In genomic region chr1:17309701-17310640, GRCh38 we compare ENCODE assay signal across 31 cellular contexts. TPM values are rescaled to one million over a fixed set of nuclear protein-coding genes. Genes with fewer than 3 reads are reported as not detected.
DNase-seq lines count a peak whose midpoint lies in the region; FAIRE-seq and TF ChIP-seq lines count a peak whose summit lies in the region.
"Had no signal": no experiment of that assay in that cellular context is flagged by ENCODE, and none has a peak within 500 bp of the region (broad histone marks: within the 10 kb centered on the region; RNA-seq: fewer than 3 reads in every experiment).

No MANE protein-coding gene starts in this region.

- H2BK5ac ChIP-seq in mesendoderm (ENCODE audit: low read length) = no peak overlapping the region

- POLR2A ChIA-PET in activated CD4-positive, alpha-beta T cell treated with anti-CD3 and anti-CD28 coated beads, Interleukin-2, amount 10 ng/mL, durations not matched to agents 7 days and 5 days (lab: Charles Lee) = no interaction called here
- POLR2A ChIA-PET in Caco-2 (lab: Charles Lee) = no interaction called here

- H4K20me1 ChIP-seq in astrocyte (ENCODE audit: insufficient read depth, low read length) = no peaks in the 10 kb centered on the region

- no peak overlapping the region for H4K5ac ChIP-seq in mesendoderm (ENCODE audit: low read length)

- in situ Hi-C loops in transverse colon (cut with MboI; ENCODE audit: low pct_ligation_motif_present in 1 of 4, low pct_unique_long_range_greater_than_20kb in 1 of 4, low sequenced_read_pairs in 3 of 4) = no loop called here

- no peak for TF ChIP-seq CTCF in astrocyte (IDR thresholded peaks at IDR 0.05; ENCODE audit: insufficient read depth, low read depth, low read length)
- no peak for TF ChIP-seq CTCF in spleen (IDR thresholded peaks at IDR 0.05 in 8 of 11, conservative IDR thresholded peaks at IDR 0.05 in 3 of 11)
- TF ChIP-seq CTCF in transverse colon (IDR thresholded peaks at IDR 0.05) = no peak
- TF ChIP-seq CTCF in Caco-2 (IDR thresholded peaks at IDR 0.05; ENCODE audit: insufficient read depth in 1 of 2, low read depth in 1 of 2, low read length in 1 of 2, severe bottlenecking in 1 of 2, unreplicated experiment in 1 of 2) = no peak

- CTCF ChIA-PET in activated CD4-positive, alpha-beta T cell treated with anti-CD3 and anti-CD28 coated beads, Interleukin-2, amount 10 ng/mL, durations not matched to agents 7 days and 5 days (lab: Charles Lee) = interaction anchor here (0.6 kb wide), 1 partner anchor 190 kb away, joined by 3 read pairs; no protein-coding TSS in a partner anchor
- CTCF ChIA-PET in Caco-2 (lab: Charles Lee) = no interaction called here

- no peak overlapping the region for H2BK120ac ChIP-seq in mesendoderm (ENCODE audit: low read depth, low read length)

- H3K4me2 ChIP-seq in astrocyte (ENCODE audit: low read length) (no peak overlapping the region), mesendoderm (ENCODE audit: low read length) (no peak overlapping the region)

- no peak overlapping the region for H4K8ac ChIP-seq in mesendoderm (ENCODE audit: low read depth, low read length)

- no TSS peak for BruUV-seq in Caco-2 (replicated peaks; lab: Mats Ljungman, UMichigan)

- no peak for FAIRE-seq in astrocyte (lab: Jason Lieb, UNC)
- FAIRE-seq: GM19239, islet of Langerhans, RCC 7860, urothelium cell line had no signal

- H3K27ac ChIP-seq in astrocyte (ENCODE audit: low read depth, low read length) (no peak overlapping the region), mesendoderm (ENCODE audit: low read depth, low read length) (no peak overlapping the region), spleen (peak overlapping the region in 6 of 8 donors; percentile 44 to 91 (median 79)), transverse colon (no peak overlapping the region)
- H3K27ac ChIP-seq: 22Rv1, body of pancreas, dorsolateral prefrontal cortex, SJSA1, suprapubic skin had no signal

- H3K36me3 ChIP-seq in astrocyte (ENCODE audit: insufficient read depth, low read length) (no peaks in the 10 kb centered on the region), mesendoderm (ENCODE audit: control insufficient read depth, insufficient read depth, low read length) (no peaks in the 10 kb centered on the region), spleen (no peaks in the 10 kb centered on the region), transverse colon (no peaks in the 10 kb centered on the region), Caco-2 (ENCODE audit: control insufficient read depth, insufficient read depth, low read length) (no peaks in the 10 kb centered on the region)
- H3K36me3 ChIP-seq: HAP-1, SJSA1, suprapubic skin had no signal

- peak overlapping the region; percentile 34 for H3K27ac Mint-ChIP-seq in activated CD4-positive, alpha-beta T cell treated with anti-CD3 and anti-CD28 coated beads, Interleukin-2, amount 10 ng/mL, durations not matched to agents 7 days and 5 days
- H3K27ac Mint-ChIP-seq in astrocyte (ENCODE audit: unreplicated experiment) = peak overlapping the region; percentile 58
- H3K27ac Mint-ChIP-seq in Caco-2 (ENCODE audit: unreplicated experiment) = no peak overlapping the region
- H3K27ac Mint-ChIP-seq: CD4-positive, alpha-beta memory T cell; stimulated activated memory B cell treated with anti-CD40 and anti-IgM and Interleukin-4, amounts not matched to agents 10 μg/mL and 1 μg/mL and 100 μg/mL, for 72 hours had no signal

- peaks cover 8% of the 10 kb centered on the region for H3K4me1 Mint-ChIP-seq in activated CD4-positive, alpha-beta T cell treated with anti-CD3 and anti-CD28 coated beads, Interleukin-2, amount 10 ng/mL, durations not matched to agents 7 days and 5 days
- H3K4me1 Mint-ChIP-seq in astrocyte (ENCODE audit: low read depth, unreplicated experiment) (no peaks in the 10 kb centered on the region), Caco-2 (ENCODE audit: low read depth, unreplicated experiment) (peaks cover 5% of the 10 kb centered on the region)
- H3K4me1 Mint-ChIP-seq: stimulated activated memory B cell treated with anti-CD40 and anti-IgM and Interleukin-4, amounts not matched to agents 10 μg/mL and 1 μg/mL and 100 μg/mL, for 72 hours had no signal

- no peak overlapping the region for H3K18ac ChIP-seq in mesendoderm (ENCODE audit: low read length)

- H3K79me2 ChIP-seq in astrocyte (ENCODE audit: insufficient read depth, low read length) = no peaks in the 10 kb centered on the region
- no peaks in the 10 kb centered on the region for H3K79me2 ChIP-seq in mesendoderm (ENCODE audit: control insufficient read depth, insufficient read depth, low read length)

- no peaks in the 10 kb centered on the region for H3K36me3 Mint-ChIP-seq in activated CD4-positive, alpha-beta T cell treated with anti-CD3 and anti-CD28 coated beads, Interleukin-2, amount 10 ng/mL, durations not matched to agents 7 days and 5 days (ENCODE audit: low read depth)
- no peaks in the 10 kb centered on the region for H3K36me3 Mint-ChIP-seq in astrocyte (ENCODE audit: low read depth, unreplicated experiment)
- no peaks in the 10 kb centered on the region for H3K36me3 Mint-ChIP-seq in Caco-2 (ENCODE audit: insufficient read depth, unreplicated experiment)
- H3K36me3 Mint-ChIP-seq: CD4-positive, alpha-beta memory T cell; IgD-negative memory B cell; stimulated activated memory B cell treated with anti-CD40 and anti-IgM and Interleukin-4, amounts not matched to agents 10 μg/mL and 1 μg/mL and 100 μg/mL, for 72 hours had no signal

- H3K9me3 ChIP-seq in astrocyte (ENCODE audit: insufficient read depth, low read depth, low read length) (no peaks in the 10 kb centered on the region), spleen (no peaks in the 10 kb centered on the region), transverse colon (no peaks in the 10 kb centered on the region), Caco-2 (no peaks in the 10 kb centered on the region)
- H3K9me3 ChIP-seq: body of pancreas, HAP-1, SJSA1, suprapubic skin had no signal

- H3K23ac ChIP-seq in mesendoderm (ENCODE audit: low read length) = no peak overlapping the region

- no peak overlapping the region for H2AK5ac ChIP-seq in mesendoderm (ENCODE audit: low read length)

- TF ChIP-seq POLR2A in spleen (IDR thresholded peaks at IDR 0.05) (no peak), transverse colon (IDR thresholded peaks at IDR 0.05) (no peak)

- H3K4me1 ChIP-seq in astrocyte (ENCODE audit: insufficient read depth, low read length) (no peaks in the 10 kb centered on the region), mesendoderm (ENCODE audit: control insufficient read depth, low read depth, low read length) (peaks cover 4% of the 10 kb centered on the region), spleen (peaks cover 0 to 49% (median 0%) of the 10 kb centered on the region in 6 donors), transverse colon (no peaks in the 10 kb centered on the region), Caco-2 (no peaks in the 10 kb centered on the region)
- H3K4me1 ChIP-seq: SJSA1 had no signal

- H3K27me3 ChIP-seq in astrocyte (ENCODE audit: insufficient read depth, low read length) (peaks cover 3% of the 10 kb centered on the region), mesendoderm (ENCODE audit: insufficient read depth, low read length, poor library complexity) (no peaks in the 10 kb centered on the region), spleen (replicated peaks in 1 of 7) (peaks cover 0 to 85% (median 10%) of the 10 kb centered on the region in 7 donors), transverse colon (peaks cover 49% of the 10 kb centered on the region), Caco-2 (replicated peaks; ENCODE audit: control insufficient read depth, insufficient read depth, low read length) (no peaks in the 10 kb centered on the region)
- H3K27me3 ChIP-seq: body of pancreas had no signal

- H3K9ac ChIP-seq in astrocyte (ENCODE audit: low read length) = no peak overlapping the region
- no peak overlapping the region for H3K9ac ChIP-seq in mesendoderm (ENCODE audit: low read length)

- WGBS in mesendoderm (ENCODE audit: extremely low coverage, insufficient coverage, low lambda C conversion rate) = no CpG with 5 or more reads among the region's 11 CpGs
- 49 to 67% (median 55%) methylated on average over 11 of the region's 11 CpGs for WGBS in spleen, 5 donors
- WGBS in transverse colon (ENCODE audit: low coverage in 1 of 2), 2 donors = 35 to 54% methylated on average over 4 to 11 of the region's 11 CpGs

- no peak overlapping the region for H2BK15ac ChIP-seq in mesendoderm (replicated peaks; ENCODE audit: low read depth)

- TF ChIP-seq EP300 in transverse colon (IDR thresholded peaks at IDR 0.05; ENCODE audit: low read depth) = no peak

- intact Hi-C loops in spleen (cut with DNase I; ENCODE audit: low total_unique reads) = no loop called here
- intact Hi-C loops in transverse colon (cut with DNase I; ENCODE audit: low total_unique reads) = no loop called here
- intact Hi-C loops in Caco-2 (cut with micrococcal nuclease; ENCODE audit: unreplicated experiment) = no loop called here

- H3K4ac ChIP-seq in mesendoderm (ENCODE audit: low read depth, low read length) = no peak overlapping the region

- H3K79me1 ChIP-seq in mesendoderm (ENCODE audit: low read length) = no peaks in the 10 kb centered on the region

- no peak overlapping the region for H2AFZ ChIP-seq in astrocyte (ENCODE audit: low read depth, low read length)

- no peak overlapping the region for H3K4me3 ChIP-seq in astrocyte (ENCODE audit: insufficient read depth, low read depth, low read length)
- no peak overlapping the region for H3K4me3 ChIP-seq in mesendoderm (ENCODE audit: low read length)
- H3K4me3 ChIP-seq in spleen = peak overlapping the region in 2 of 8 donors; percentile 13 to 21
- no peak overlapping the region for H3K4me3 ChIP-seq in transverse colon
- H3K4me3 ChIP-seq in Caco-2 (ENCODE audit: low read depth, low read length) = no peak overlapping the region
- H3K4me3 ChIP-seq: body of pancreas, dorsolateral prefrontal cortex, HAP-1, SJSA1, suprapubic skin had no signal

- DNase-seq in activated CD4-positive, alpha-beta T cell treated with anti-CD3 and anti-CD28 coated beads, Interleukin-2, amount 10 ng/mL, durations not matched to agents 7 days and 5 days = no peak
- no peak for DNase-seq in activated CD4-positive, alpha-beta T cell treated with anti-CD3 and anti-CD28 coated beads, Interleukin-2, amount 50 U/mL, for 1 hour
- no peak for DNase-seq in astrocyte (ENCODE audit: low read depth)
- peak; percentile 40 for DNase-seq in mesendoderm
- peak; percentile 24 for DNase-seq in spleen
- DNase-seq in transverse colon = no peak
- DNase-seq in Caco-2 = no peak
- DNase-seq in hippocampal formation (lab: John Stamatoyannopoulos, UW) = no peak
- DNase-seq: activated effector memory CD4-positive, alpha-beta T cell treated with anti-CD3 and anti-CD28 coated beads, Interleukin-2, amount 50 U/mL, for 16 hours; body of pancreas; CD4-positive, alpha-beta memory T cell; cerebellar nuclear complex; dorsolateral prefrontal cortex; left ventricle myocardium superior; NCI-H1105; NCI-H1930; NCI-H2227 treated with DMSO at 0.1 percent for 48 hours; NCI-H69; stimulated activated CD4-positive, alpha-beta T cell treated with anti-CD3 and anti-CD28 coated beads, Interleukin-4, amount 100 ng/mL, for 4 hours; T-helper 1 cell had no signal

- H3K9me3 Mint-ChIP-seq in activated CD4-positive, alpha-beta T cell treated with anti-CD3 and anti-CD28 coated beads, Interleukin-2, amount 10 ng/mL, durations not matched to agents 7 days and 5 days = no peaks in the 10 kb centered on the region
- no peaks in the 10 kb centered on the region for H3K9me3 Mint-ChIP-seq in astrocyte (ENCODE audit: unreplicated experiment)
- no peaks in the 10 kb centered on the region for H3K9me3 Mint-ChIP-seq in Caco-2 (ENCODE audit: unreplicated experiment)
- H3K9me3 Mint-ChIP-seq: IgD-negative memory B cell; stimulated activated memory B cell treated with anti-CD40 and anti-IgM and Interleukin-4, amounts not matched to agents 10 μg/mL and 1 μg/mL and 100 μg/mL, for 72 hours had no signal

- peak overlapping the region; percentile 22 for H3K56ac ChIP-seq in mesendoderm (ENCODE audit: low read length)

- H3K27me3 Mint-ChIP-seq in activated CD4-positive, alpha-beta T cell treated with anti-CD3 and anti-CD28 coated beads, Interleukin-2, amount 10 ng/mL, durations not matched to agents 7 days and 5 days = peaks cover 7% of the 10 kb centered on the region
- H3K27me3 Mint-ChIP-seq in astrocyte (ENCODE audit: low read depth, unreplicated experiment) (peaks cover 34% of the 10 kb centered on the region), Caco-2 (ENCODE audit: insufficient read depth, unreplicated experiment) (peaks cover 3% of the 10 kb centered on the region)

- H3K4me3 Mint-ChIP-seq in activated CD4-positive, alpha-beta T cell treated with anti-CD3 and anti-CD28 coated beads, Interleukin-2, amount 10 ng/mL, durations not matched to agents 7 days and 5 days = no peak overlapping the region
- H3K4me3 Mint-ChIP-seq in astrocyte (ENCODE audit: unreplicated experiment) = no peak overlapping the region
- no peak overlapping the region for H3K4me3 Mint-ChIP-seq in Caco-2 (ENCODE audit: unreplicated experiment)
- H3K4me3 Mint-ChIP-seq: IgD-negative memory B cell; stimulated activated memory B cell treated with anti-CD40 and anti-IgM and Interleukin-4, amounts not matched to agents 10 μg/mL and 1 μg/mL and 100 μg/mL, for 72 hours had no signal

RNA-seq across cellular contexts. Expression of gene PADI4, which starts 2.0 kb away (rescaled TPM):
- total RNA-seq in activated CD4-positive, alpha-beta T cell treated with anti-CD3 and anti-CD28 coated beads, Interleukin-2, amount 10 ng/mL, durations not matched to agents 7 days and 5 days = under 1 TPM; 0.17 to 0.23 TPM
- total RNA-seq in astrocyte (not detected in 2 replicates), spleen (100 to 1,000 TPM in 2 of 7 donors, 10 to 100 TPM in 5; 15.9 to 122 (median 45.0) TPM), transverse colon (not detected), Caco-2 (2022) (not detected in 2 replicates)
- 0.13 TPM for polyA plus RNA-seq in mesendoderm (2013, experiment 1 of 2)
- polyA plus RNA-seq in mesendoderm (2013, experiment 2 of 2) = 0.07 TPM
- 1 to 10 TPM; 5.1 to 8.3 (median 8.3) TPM for polyA plus RNA-seq in spleen
- total RNA-seq: body of pancreas, SJSA1 had no signal
- polyA plus RNA-seq: neural cell had no signal

Comparison
In these comparisons a context has a peak if more than half of its experiments do, and no peak if none do; other contexts are left out.
1. DNase-seq: peak in mesendoderm (single experiment) and spleen (single experiment); none in activated CD4-positive, alpha-beta T cell treated with anti-CD3 and anti-CD28 coated beads, Interleukin-2, amount 10 ng/mL, durations not matched to agents 7 days and 5 days (single experiment), activated CD4-positive, alpha-beta T cell treated with anti-CD3 and anti-CD28 coated beads, Interleukin-2, amount 50 U/mL, for 1 hour (single experiment), astrocyte (single experiment), transverse colon (single experiment), Caco-2 (0 of 2) and hippocampal formation (0 of 2).
2. H3K27ac ChIP-seq: peak in spleen (6 of 8); none in astrocyte (single experiment), mesendoderm (single experiment) and transverse colon (0 of 4).
3. RNA of gene PADI4, which starts 2.0 kb away (total RNA-seq): 15.9 to 122 TPM in spleen; 0.17 to 0.23 TPM in activated CD4-positive, alpha-beta T cell treated with anti-CD3 and anti-CD28 coated beads, Interleukin-2, amount 10 ng/mL, durations not matched to agents 7 days and 5 days, not detected in astrocyte, not detected in transverse colon and not detected in Caco-2; every median in the first group is over 10 times any median in the second.